ENCODE assay signal across 18 cellular contexts in genomic region chr2:127735044-127735443, GRCh38. TPM values are rescaled to one million over a fixed set of nuclear protein-coding genes. Genes with fewer than 3 reads are reported as not detected.
DNase-seq lines count a peak whose midpoint lies in the region; ATAC-seq and TF ChIP-seq lines count a peak whose summit lies in the region.
"Had no signal": no experiment of that assay in that cellular context is flagged by ENCODE, and none has a peak within 500 bp of the region (broad histone marks: within the 10 kb centered on the region; RNA-seq: fewer than 3 reads in every experiment).

No MANE protein-coding gene starts in this region.

- no peaks in the 10 kb centered on the region for H3K27me3 ChIP-seq in psoas muscle (ENCODE audit: insufficient read depth in 3 of 3, low read length in 2 of 3)
- H3K27me3 ChIP-seq: esophagus muscularis mucosa had no signal

- WGBS in psoas muscle, 3 donors: 84 to 96% (median 92%) methylated on average over 2 of the region's 2 CpGs

- intact Hi-C loops in left colon (cut with DNase I, micrococcal nuclease): no loop called here
- intact Hi-C loops in psoas muscle (cut with DNase I): loop anchor here in 1 of 2 donors (5.0 kb wide), 1 partner anchor 77 kb away; the partner anchor contains the start of gene WDR33

- no peaks in the 10 kb centered on the region for H3K9me3 ChIP-seq in psoas muscle
- H3K9me3 ChIP-seq: esophagus muscularis mucosa had no signal

- ATAC-seq in GM18907 (IDR thresholded peaks at IDR 0.05; ENCODE audit: unreplicated experiment) (peak; percentile 18), HG03097 (IDR thresholded peaks at IDR 0.05; ENCODE audit: low FRiP score, unreplicated experiment) (peak; percentile 8), left colon (peak; percentile 57), psoas muscle (peak in 1 of 4 donors; percentile 11), GM21786 (IDR thresholded peaks at IDR 0.05; ENCODE audit: unreplicated experiment) (no peak)

- H3K36me3 ChIP-seq in psoas muscle (ENCODE audit: insufficient read depth in 1 of 2, low read depth in 1 of 2): peaks cover 0 to 4% of the 10 kb centered on the region in 2 donors

- no peak for DNase-seq in left colon
- DNase-seq in psoas muscle: no peak
- DNase-seq in NK-92 (lab: John Stamatoyannopoulos, UW; ENCODE audit: unreplicated experiment): no peak
- no peak for DNase-seq in SKM-1 treated with dmso at 0.1 percent for 144 hours (lab: John Stamatoyannopoulos, UW; ENCODE audit: unreplicated experiment)
- DNase-seq: activated CD4-positive, alpha-beta T cell treated with anti-CD3 and anti-CD28 coated beads, Interleukin-2, amount 10 ng/mL, durations not matched to agents 24 days and 14 days; activated effector memory CD4-positive, alpha-beta T cell treated with Interleukin-2 at 50 U/mL for 16 hours; AML-193; central memory CD4-positive, alpha-beta T cell; glutamatergic neuron; midbrain; NCI-H345; NK-92 treated with Interleukin-12 subunit alpha and Interleukin-12 subunit beta, amount 100 ng/mL, for 24 hours had no signal

- no peak overlapping the region for H3K4me3 ChIP-seq in psoas muscle

- TF ChIP-seq CTCF in psoas muscle (IDR thresholded peaks at IDR 0.05): no peak

- H3K27ac ChIP-seq in psoas muscle: peak overlapping the region; percentile 72
- H3K27ac ChIP-seq: HL-60, RWPE1 had no signal

- H3K4me1 ChIP-seq in psoas muscle: peaks cover 19% of the 10 kb centered on the region

RNA-seq across cellular contexts. Expression of gene SFT2D3, which starts 33.7 kb away (rescaled TPM):
- 1 to 10 TPM; 8.5 to 9.0 TPM for total RNA-seq in left colon
- 1 to 10 TPM; 1.6 to 3.7 (median 2.1) TPM for total RNA-seq in psoas muscle
- polyA plus RNA-seq in psoas muscle: 1 to 10 TPM; 1.5 to 4.1 (median 2.5) TPM

RNA-seq across cellular contexts. Expression of gene LIMS2, which starts 59.7 kb away (rescaled TPM):
- total RNA-seq in left colon: 10 to 100 TPM in 1 of 2 donors, 1 to 10 TPM in 1; 9.2 to 50.2 TPM
- 10 to 100 TPM in 3 of 4 donors, 1 to 10 TPM in 1; 9.3 to 31.8 (median 20.5) TPM for total RNA-seq in psoas muscle
- polyA plus RNA-seq in psoas muscle: 10 to 100 TPM; 12.1 to 16.4 (median 12.9) TPM
